Comparison of ENCODE assay signal across 9 cellular contexts in the genomic region with DNA sequence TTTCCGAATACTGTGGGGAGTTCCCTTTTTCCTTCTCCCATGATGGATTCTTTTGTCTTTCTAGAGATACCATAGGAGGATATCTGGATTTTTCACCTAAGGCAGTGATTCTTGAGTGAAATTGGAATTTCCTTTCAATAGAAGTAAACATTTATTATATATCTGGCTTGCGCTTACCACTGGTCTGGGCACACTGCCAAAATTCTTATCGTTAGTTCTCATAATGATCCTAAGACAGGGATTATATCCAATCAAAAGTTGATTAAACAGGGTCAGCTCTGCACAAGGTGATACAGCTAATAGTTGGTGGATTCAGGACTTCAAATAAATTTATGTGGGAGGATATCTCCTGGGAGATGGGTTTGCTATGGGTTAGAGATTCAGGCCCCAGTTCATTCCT. TPM values are rescaled to one million over a fixed set of nuclear protein-coding genes. Genes with fewer than 3 reads are reported as not detected.
A peak's percentile ranks its signal among the peaks of the same experiment; 100 is the strongest.
DNase-seq lines count a peak whose midpoint lies in the region; ATAC-seq, FAIRE-seq and TF ChIP-seq lines count a peak whose summit lies in the region.
"Had no signal": no experiment of that assay in that cellular context is flagged by ENCODE, and none has a peak within 500 bp of the region (broad histone marks: within the 10 kb centered on the region; RNA-seq: fewer than 3 reads in every experiment).

No MANE protein-coding gene starts in this region.

- peaks cover 34% of the 10 kb centered on the region for H3K36me3 Mint-ChIP-seq in osteocyte (ENCODE audit: unreplicated experiment)

- H3F3A ChIP-seq in PC-3 (ENCODE audit: low read length, unreplicated experiment) = no peaks in the 10 kb centered on the region

- no peak overlapping the region for H3K4me3 Mint-ChIP-seq in osteocyte (ENCODE audit: unreplicated experiment)

- H3K27ac Mint-ChIP-seq in osteocyte (ENCODE audit: unreplicated experiment) = peak overlapping the region; percentile 75

- H3K9me3 ChIP-seq in PC-3 (ENCODE audit: low read length) = no peaks in the 10 kb centered on the region
- H3K9me3 ChIP-seq in effector memory CD4-positive, alpha-beta T cell (ENCODE audit: control insufficient read depth, low read length) = no peaks in the 10 kb centered on the region
- H3K9me3 ChIP-seq: A549 had no signal

- intact Hi-C loops in PC-3 (cut with micrococcal nuclease) = no loop called here

- no peaks in the 10 kb centered on the region for H3K9me3 Mint-ChIP-seq in osteocyte (ENCODE audit: unreplicated experiment)

- H3K9ac ChIP-seq in PC-3 (ENCODE audit: low read length) = no peak overlapping the region

- no peaks in the 10 kb centered on the region for H3K9me2 ChIP-seq in PC-3 (replicated peaks; ENCODE audit: low read length)

- H3K4me3 ChIP-seq in PC-3 (ENCODE audit: low read length) = no peak overlapping the region
- H3K4me3 ChIP-seq in effector memory CD4-positive, alpha-beta T cell (ENCODE audit: insufficient read depth, low read depth, low read length, poor library complexity, severe bottlenecking) = peak overlapping the region; percentile 26
- H3K4me3 ChIP-seq: A549 had no signal

- TF ChIP-seq POLR2A in GM12892 (IDR thresholded peaks at IDR 0.05; ENCODE audit: low read depth, low read length) = no peak

- H3K27ac ChIP-seq in PC-3 (ENCODE audit: low read length) = no peak overlapping the region
- H3K27ac ChIP-seq in effector memory CD4-positive, alpha-beta T cell (ENCODE audit: insufficient read depth, low read length, poor library complexity, severe bottlenecking) = peak overlapping the region; percentile 52
- H3K27ac ChIP-seq: A549 had no signal

- POLR2A ChIA-PET in PC-3 (lab: Charles Lee; ENCODE audit: unreplicated experiment) = no interaction called here

- H2AFZ ChIP-seq in PC-3 (ENCODE audit: low read length) = no peak overlapping the region

- no TSS peak for BruUV-seq in PC-3 (replicated peaks; lab: Mats Ljungman, UMichigan)

- peak; percentile 4 for DNase-seq in NCI-H2171 treated with DMSO at 0.1 percent for 48 hours (lab: John Stamatoyannopoulos, UW)
- no peak for DNase-seq in NCI-H2171 (lab: John Stamatoyannopoulos, UW)
- DNase-seq in PC-3 = no peak
- DNase-seq in effector memory CD4-positive, alpha-beta T cell = no peak
- no peak for DNase-seq in osteocyte (ENCODE audit: extremely low spot score, unreplicated experiment)
- no peak for DNase-seq in GM12892 (ENCODE audit: insufficient read length)

- H3K27me3 Mint-ChIP-seq in osteocyte (ENCODE audit: unreplicated experiment) = no peaks in the 10 kb centered on the region

- TF ChIP-seq CTCF in PC-3 (conservative IDR thresholded peaks at IDR 0.05; ENCODE audit: low read depth, low read length) (no peak), osteocyte (IDR thresholded peaks at IDR 0.05) (no peak)

- no peak for ATAC-seq in PC-3
- no peak for ATAC-seq in HG03045 (IDR thresholded peaks at IDR 0.05; ENCODE audit: unreplicated experiment)
- no peak for ATAC-seq in GM21723 (IDR thresholded peaks at IDR 0.05; ENCODE audit: unreplicated experiment)

- H3K4me1 ChIP-seq in PC-3 (ENCODE audit: insufficient read depth, low read length) = peaks cover 13% of the 10 kb centered on the region
- peaks cover 39% of the 10 kb centered on the region for H3K4me1 ChIP-seq in effector memory CD4-positive, alpha-beta T cell (ENCODE audit: control insufficient read depth, insufficient read depth, low read length, poor library complexity, severe bottlenecking)

- H3K4me1 Mint-ChIP-seq in osteocyte (ENCODE audit: unreplicated experiment) = peaks cover 79% of the 10 kb centered on the region

- CTCF ChIA-PET in PC-3 (lab: Charles Lee) = no interaction called here

- H3K36me3 ChIP-seq in PC-3 (ENCODE audit: low read depth, low read length) = no peaks in the 10 kb centered on the region
- no peaks in the 10 kb centered on the region for H3K36me3 ChIP-seq in effector memory CD4-positive, alpha-beta T cell (ENCODE audit: control insufficient read depth, insufficient read depth, low read length)

- FAIRE-seq in GM12892 (lab: Jason Lieb, UNC) = no peak
- FAIRE-seq: A549 had no signal

- peak overlapping the region; percentile 17 for H3K4me2 ChIP-seq in PC-3 (ENCODE audit: low read length)
- H3K4me2 ChIP-seq: A549 had no signal

- H3K79me2 ChIP-seq in PC-3 (ENCODE audit: low read length) = no peaks in the 10 kb centered on the region

- no peaks in the 10 kb centered on the region for H4K20me1 ChIP-seq in PC-3 (ENCODE audit: low read length)

- H3K27me3 ChIP-seq in PC-3 (ENCODE audit: low read length) = no peaks in the 10 kb centered on the region
- no peaks in the 10 kb centered on the region for H3K27me3 ChIP-seq in effector memory CD4-positive, alpha-beta T cell (replicated peaks; ENCODE audit: control insufficient read depth, insufficient read depth, low read length, poor library complexity, severe bottlenecking)

RNA-seq across cellular contexts. Expression of gene TLE4, which starts 9.6 kb away (rescaled TPM):
- 8.3 and 17.9 TPM in 2 replicates for total RNA-seq in PC-3 (2014; rRNA removed)
- total RNA-seq in osteocyte = 102 and 115 TPM in 2 replicates
- polyA plus RNA-seq in GM12892 (2012; ENCODE audit: missing spikeins) = 1.2 TPM
